ENCODE assay signal across 1 cellular context in genomic region chr1:157217486-157217885, GRCh38.
TF ChIP-seq lines count a peak whose summit lies in the region.

No MANE protein-coding gene starts in this region.

TF ChIP-seq in K562, 482 proteins besides CTCF, POLR2A, EP300 and RAD21 (continued from another document):
- TF ChIP-seq RERE (CRISPR knock-in tag; IDR thresholded peaks at IDR 0.05; ENCODE audit: borderline replicate concordance) (no peak), MAZ (CRISPR knock-in tag; conservative IDR thresholded peaks at IDR 0.05 in 1 of 2, IDR thresholded peaks at IDR 0.05 in 1 of 2) (no peak), ZNF766 (CRISPR knock-in tag; conservative IDR thresholded peaks at IDR 0.05) (no peak), MCM5 (IDR thresholded peaks at IDR 0.05; ENCODE audit: low read depth) (no peak)
- TF ChIP-seq, protein P1, sequence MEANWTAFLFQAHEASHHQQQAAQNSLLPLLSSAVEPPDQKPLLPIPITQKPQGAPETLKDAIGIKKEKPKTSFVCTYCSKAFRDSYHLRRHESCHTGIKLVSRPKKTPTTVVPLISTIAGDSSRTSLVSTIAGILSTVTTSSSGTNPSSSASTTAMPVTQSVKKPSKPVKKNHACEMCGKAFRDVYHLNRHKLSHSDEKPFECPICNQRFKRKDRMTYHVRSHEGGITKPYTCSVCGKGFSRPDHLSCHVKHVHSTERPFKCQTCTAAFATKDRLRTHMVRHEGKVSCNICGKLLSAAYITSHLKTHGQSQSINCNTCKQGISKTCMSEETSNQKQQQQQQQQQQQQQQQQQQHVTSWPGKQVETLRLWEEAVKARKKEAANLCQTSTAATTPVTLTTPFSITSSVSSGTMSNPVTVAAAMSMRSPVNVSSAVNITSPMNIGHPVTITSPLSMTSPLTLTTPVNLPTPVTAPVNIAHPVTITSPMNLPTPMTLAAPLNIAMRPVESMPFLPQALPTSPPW (CRISPR knock-in tag; IDR thresholded peaks at IDR 0.05), result no peak
- TF ChIP-seq, protein P2, sequence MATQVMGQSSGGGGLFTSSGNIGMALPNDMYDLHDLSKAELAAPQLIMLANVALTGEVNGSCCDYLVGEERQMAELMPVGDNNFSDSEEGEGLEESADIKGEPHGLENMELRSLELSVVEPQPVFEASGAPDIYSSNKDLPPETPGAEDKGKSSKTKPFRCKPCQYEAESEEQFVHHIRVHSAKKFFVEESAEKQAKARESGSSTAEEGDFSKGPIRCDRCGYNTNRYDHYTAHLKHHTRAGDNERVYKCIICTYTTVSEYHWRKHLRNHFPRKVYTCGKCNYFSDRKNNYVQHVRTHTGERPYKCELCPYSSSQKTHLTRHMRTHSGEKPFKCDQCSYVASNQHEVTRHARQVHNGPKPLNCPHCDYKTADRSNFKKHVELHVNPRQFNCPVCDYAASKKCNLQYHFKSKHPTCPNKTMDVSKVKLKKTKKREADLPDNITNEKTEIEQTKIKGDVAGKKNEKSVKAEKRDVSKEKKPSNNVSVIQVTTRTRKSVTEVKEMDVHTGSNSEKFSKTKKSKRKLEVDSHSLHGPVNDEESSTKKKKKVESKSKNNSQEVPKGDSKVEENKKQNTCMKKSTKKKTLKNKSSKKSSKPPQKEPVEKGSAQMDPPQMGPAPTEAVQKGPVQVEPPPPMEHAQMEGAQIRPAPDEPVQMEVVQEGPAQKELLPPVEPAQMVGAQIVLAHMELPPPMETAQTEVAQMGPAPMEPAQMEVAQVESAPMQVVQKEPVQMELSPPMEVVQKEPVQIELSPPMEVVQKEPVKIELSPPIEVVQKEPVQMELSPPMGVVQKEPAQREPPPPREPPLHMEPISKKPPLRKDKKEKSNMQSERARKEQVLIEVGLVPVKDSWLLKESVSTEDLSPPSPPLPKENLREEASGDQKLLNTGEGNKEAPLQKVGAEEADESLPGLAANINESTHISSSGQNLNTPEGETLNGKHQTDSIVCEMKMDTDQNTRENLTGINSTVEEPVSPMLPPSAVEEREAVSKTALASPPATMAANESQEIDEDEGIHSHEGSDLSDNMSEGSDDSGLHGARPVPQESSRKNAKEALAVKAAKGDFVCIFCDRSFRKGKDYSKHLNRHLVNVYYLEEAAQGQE (CRISPR knock-in tag; IDR thresholded peaks at IDR 0.05; ENCODE audit: low read depth), result no peak
- TF ChIP-seq, protein P3, sequence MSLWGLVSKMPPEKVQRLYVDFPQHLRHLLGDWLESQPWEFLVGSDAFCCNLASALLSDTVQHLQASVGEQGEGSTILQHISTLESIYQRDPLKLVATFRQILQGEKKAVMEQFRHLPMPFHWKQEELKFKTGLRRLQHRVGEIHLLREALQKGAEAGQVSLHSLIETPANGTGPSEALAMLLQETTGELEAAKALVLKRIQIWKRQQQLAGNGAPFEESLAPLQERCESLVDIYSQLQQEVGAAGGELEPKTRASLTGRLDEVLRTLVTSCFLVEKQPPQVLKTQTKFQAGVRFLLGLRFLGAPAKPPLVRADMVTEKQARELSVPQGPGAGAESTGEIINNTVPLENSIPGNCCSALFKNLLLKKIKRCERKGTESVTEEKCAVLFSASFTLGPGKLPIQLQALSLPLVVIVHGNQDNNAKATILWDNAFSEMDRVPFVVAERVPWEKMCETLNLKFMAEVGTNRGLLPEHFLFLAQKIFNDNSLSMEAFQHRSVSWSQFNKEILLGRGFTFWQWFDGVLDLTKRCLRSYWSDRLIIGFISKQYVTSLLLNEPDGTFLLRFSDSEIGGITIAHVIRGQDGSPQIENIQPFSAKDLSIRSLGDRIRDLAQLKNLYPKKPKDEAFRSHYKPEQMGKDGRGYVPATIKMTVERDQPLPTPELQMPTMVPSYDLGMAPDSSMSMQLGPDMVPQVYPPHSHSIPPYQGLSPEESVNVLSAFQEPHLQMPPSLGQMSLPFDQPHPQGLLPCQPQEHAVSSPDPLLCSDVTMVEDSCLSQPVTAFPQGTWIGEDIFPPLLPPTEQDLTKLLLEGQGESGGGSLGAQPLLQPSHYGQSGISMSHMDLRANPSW (CRISPR knock-in tag; IDR thresholded peaks at IDR 0.05), result no peak
